ENCODE assay signal across 9 cellular contexts in genomic region chr20:45406260-45407066, GRCh38. TPM values are rescaled to one million over a fixed set of nuclear protein-coding genes. Genes with fewer than 3 reads are reported as not detected.
DNase-seq lines count a peak whose midpoint lies in the region; FAIRE-seq and TF ChIP-seq lines count a peak whose summit lies in the region.
"Had no signal": no experiment of that assay in that cellular context is flagged by ENCODE, and none has a peak within 500 bp of the region (broad histone marks: within the 10 kb centered on the region; RNA-seq: fewer than 3 reads in every experiment).

No MANE protein-coding gene starts in this region.

- H3K9me3 Mint-ChIP-seq in activated naive CD4-positive, alpha-beta T cell treated with anti-CD3 and anti-CD28 coated beads, Interleukin-2, amount 10 ng/mL, durations not matched to agents 7 days and 5 days, result peaks cover 7% of the 10 kb centered on the region
- H3K9me3 Mint-ChIP-seq in neural progenitor cell, result peaks cover 8% of the 10 kb centered on the region

- H3F3A ChIP-seq in neural progenitor cell (ENCODE audit: low read depth), result peaks cover 8% of the 10 kb centered on the region

- no peaks in the 10 kb centered on the region for H3K27me3 ChIP-seq in Peyer's patch
- peaks cover 56% of the 10 kb centered on the region for H3K27me3 ChIP-seq in neural progenitor cell
- H3K27me3 ChIP-seq in transverse colon, result no peaks in the 10 kb centered on the region

- H3K9ac ChIP-seq in neural progenitor cell, result peak overlapping the region; percentile 6

- H3K79me2 ChIP-seq in neural progenitor cell (ENCODE audit: low read depth), result no peaks in the 10 kb centered on the region

- peak overlapping the region; percentile 66 for H2AFZ ChIP-seq in neural progenitor cell (replicated peaks)

- in situ Hi-C loops in transverse colon (cut with MboI; ENCODE audit: low pct_ligation_motif_present in 1 of 4, low pct_unique_long_range_greater_than_20kb in 1 of 4, low sequenced_read_pairs in 3 of 4), result no loop called here

- peak overlapping the region; percentile 79 for H3K4me3 Mint-ChIP-seq in activated naive CD4-positive, alpha-beta T cell treated with anti-CD3 and anti-CD28 coated beads, Interleukin-2, amount 10 ng/mL, durations not matched to agents 7 days and 5 days
- H3K4me3 Mint-ChIP-seq in neural progenitor cell, result peak overlapping the region; percentile 88

- no peak for FAIRE-seq in GM19239 (lab: Jason Lieb, UNC)

- H3K4me1 ChIP-seq in Peyer's patch (peaks cover 0 to 35% (median 2%) of the 10 kb centered on the region in 4 donors), neural progenitor cell (no peaks in the 10 kb centered on the region), transverse colon (peaks cover 19 to 49% (median 44%) of the 10 kb centered on the region in 4 donors)

- WGBS in transverse colon (ENCODE audit: low coverage in 1 of 2), 2 donors, result 3% methylated on average over 42 of the region's 87 CpGs; no CpG with 5 or more reads in 1 of the 2 donors

- H3K4me3 ChIP-seq in Peyer's patch (peak overlapping the region; percentile 70 to 89 (median 85)), neural progenitor cell (peak overlapping the region; percentile 70), transverse colon (peak overlapping the region; percentile 62 to 93 (median 85))

- peak in 1 of 2 donors; percentile 26 for TF ChIP-seq POLR2A in Peyer's patch (IDR thresholded peaks at IDR 0.05)
- peak; percentile 42 for TF ChIP-seq POLR2A in transverse colon (IDR thresholded peaks at IDR 0.05)

- intact Hi-C loops in transverse colon (cut with DNase I; ENCODE audit: low total_unique reads), result no loop called here

- TF ChIP-seq EP300 in transverse colon (IDR thresholded peaks at IDR 0.05; ENCODE audit: low read depth), result no peak

- H3K9me3 ChIP-seq in Peyer's patch (no peaks in the 10 kb centered on the region), neural progenitor cell (ENCODE audit: low read depth) (no peaks in the 10 kb centered on the region), transverse colon (no peaks in the 10 kb centered on the region)

- H3K27me3 Mint-ChIP-seq in activated naive CD4-positive, alpha-beta T cell treated with anti-CD3 and anti-CD28 coated beads, Interleukin-2, amount 10 ng/mL, durations not matched to agents 7 days and 5 days, result peaks cover 50% of the 10 kb centered on the region
- H3K27me3 Mint-ChIP-seq in neural progenitor cell (ENCODE audit: insufficient read depth, low read depth), result peaks cover 10% of the 10 kb centered on the region

- H3K27ac ChIP-seq in Peyer's patch, result peak overlapping the region; percentile 73 to 92 (median 82)
- no peak overlapping the region for H3K27ac ChIP-seq in neural progenitor cell
- H3K27ac ChIP-seq in transverse colon, result peak overlapping the region; percentile 92 to 97 (median 96)

- peak overlapping the region; percentile 88 for H3K4me2 ChIP-seq in neural progenitor cell

- H3K36me3 ChIP-seq in Peyer's patch, result peaks cover 0 to 15% (median 0%) of the 10 kb centered on the region in 3 donors
- H3K36me3 ChIP-seq in neural progenitor cell, result no peaks in the 10 kb centered on the region
- peaks cover 0 to 5% (median 0%) of the 10 kb centered on the region in 4 donors for H3K36me3 ChIP-seq in transverse colon

- H3K4me1 Mint-ChIP-seq in activated naive CD4-positive, alpha-beta T cell treated with anti-CD3 and anti-CD28 coated beads, Interleukin-2, amount 10 ng/mL, durations not matched to agents 7 days and 5 days, result peaks cover 16% of the 10 kb centered on the region
- peaks cover 11% of the 10 kb centered on the region for H3K4me1 Mint-ChIP-seq in neural progenitor cell

- no peak overlapping the region for H3K27ac Mint-ChIP-seq in activated naive CD4-positive, alpha-beta T cell treated with anti-CD3 and anti-CD28 coated beads, Interleukin-2, amount 10 ng/mL, durations not matched to agents 7 days and 5 days
- H3K27ac Mint-ChIP-seq in neural progenitor cell, result no peak overlapping the region

- CTCF ChIA-PET in activated naive CD4-positive, alpha-beta T cell treated with anti-CD3 and anti-CD28 coated beads, Interleukin-2, amount 10 ng/mL, durations not matched to agents 7 days and 5 days (lab: Charles Lee), result interaction anchor here (0.9 to 1.6 kb wide), 5 partner anchors 9 to 112 kb away, joined by 4 to 8 read pairs (median 5); partner anchors contain the start of genes PIGT and SYS1

- peaks cover 8% of the 10 kb centered on the region for H3K36me3 Mint-ChIP-seq in activated naive CD4-positive, alpha-beta T cell treated with anti-CD3 and anti-CD28 coated beads, Interleukin-2, amount 10 ng/mL, durations not matched to agents 7 days and 5 days
- peaks cover 15% of the 10 kb centered on the region for H3K36me3 Mint-ChIP-seq in neural progenitor cell

- TF ChIP-seq CTCF in Peyer's patch (IDR thresholded peaks at IDR 0.05) (peak in 1 of 6 experiments; percentile 1), neural progenitor cell (IDR thresholded peaks at IDR 0.05) (no peak), transverse colon (IDR thresholded peaks at IDR 0.05) (no peak)

- DNase-seq in SIG-M5 treated with dmso at 0.1 percent for 504 hours (lab: John Stamatoyannopoulos, UW; ENCODE audit: unreplicated experiment), result peak; percentile 27
- DNase-seq in SIG-M5 (lab: John Stamatoyannopoulos, UW), result no peak
- DNase-seq in Peyer's patch, result peak; percentile 60 to 87 (median 84)
- peak; percentile 67 for DNase-seq in activated naive CD4-positive, alpha-beta T cell treated with anti-CD3 and anti-CD28 coated beads, Interleukin-2, amount 10 ng/mL, durations not matched to agents 7 days and 5 days
- peak; percentile 74 for DNase-seq in globus pallidus (ENCODE audit: low spot score)
- peak; percentile 79 for DNase-seq in neural progenitor cell (ENCODE audit: low spot score)
- peak; percentile 84 for DNase-seq in transverse colon
- no peak for DNase-seq in GM19239 (ENCODE audit: insufficient read length, low spot score)

- no peaks in the 10 kb centered on the region for H4K20me1 ChIP-seq in neural progenitor cell (ENCODE audit: low read depth)

RNA-seq across cellular contexts. Expression of gene DBNDD2, which starts 1.6 kb away (rescaled TPM):
- total RNA-seq in Peyer's patch (10 to 100 TPM; 62.7 to 75.2 (median 68.0) TPM), neural progenitor cell (ENCODE audit: low replicate concordance) (10.2 and 15.1 TPM in 2 replicates), transverse colon (100 to 1,000 TPM in 1 of 4 donors, 10 to 100 TPM in 3; 74.5 to 122 (median 84.9) TPM)

RNA-seq across cellular contexts. Expression of gene PIGT, which starts 9.5 kb away (rescaled TPM):
- total RNA-seq in Peyer's patch (100 to 1,000 TPM in 3 of 4 donors, 10 to 100 TPM in 1; 87.5 to 147 (median 113) TPM), neural progenitor cell (ENCODE audit: low replicate concordance) (24.5 and 57.3 TPM in 2 replicates), transverse colon (100 to 1,000 TPM in 2 of 4 donors, 10 to 100 TPM in 2; 88.3 to 321 (median 108) TPM)

RNA-seq across cellular contexts. Expression of gene TP53TG5, which starts 28.3 kb away (rescaled TPM):
- total RNA-seq in Peyer's patch (not detected), neural progenitor cell (ENCODE audit: low replicate concordance) (0.06 TPM in 1 of 2 replicates, not detected in the other), transverse colon (under 1 TPM in 1 of 4 donors, not detected in 3; 0.14 TPM)
- total RNA-seq: glomerular endothelial cell had no signal

RNA-seq across cellular contexts. Expression of gene SYS1, which starts 43.5 kb away (rescaled TPM):
- 10 to 100 TPM; 23.1 to 62.2 (median 46.9) TPM for total RNA-seq in Peyer's patch
- total RNA-seq in neural progenitor cell (ENCODE audit: low replicate concordance), result 10.5 and 21.5 TPM in 2 replicates
- total RNA-seq in transverse colon, result 10 to 100 TPM in 3 of 4 donors, 1 to 10 TPM in 1; 5.6 to 64.7 (median 38.4) TPM

RNA-seq across cellular contexts. Expression of gene SDC4, which starts 58.2 kb away (rescaled TPM):
- total RNA-seq in Peyer's patch (10 to 100 TPM; 21.5 to 49.7 (median 32.5) TPM), neural progenitor cell (ENCODE audit: low replicate concordance) (19.3 and 27.6 TPM in 2 replicates), transverse colon (100 to 1,000 TPM in 2 of 4 donors, 10 to 100 TPM in 2; 60.7 to 140 (median 94.3) TPM)

Comparison
In these comparisons a context has a peak if more than half of its experiments do, and no peak if none do; other contexts are left out.
1. DNase-seq: peak in SIG-M5 treated with dmso at 0.1 percent for 504 hours (single experiment), Peyer's patch (3 of 3), activated naive CD4-positive, alpha-beta T cell treated with anti-CD3 and anti-CD28 coated beads, Interleukin-2, amount 10 ng/mL, durations not matched to agents 7 days and 5 days (single experiment), globus pallidus (single experiment), neural progenitor cell (single experiment) and transverse colon (single experiment); none in SIG-M5 (single experiment) and GM19239 (single experiment).
2. Peak in every context shown above with its lines, with median percentiles within 50 percentile points of each other: H3K4me3 ChIP-seq.